Comparison of ENCODE assay signal across 16 cellular contexts in the genomic region with DNA sequence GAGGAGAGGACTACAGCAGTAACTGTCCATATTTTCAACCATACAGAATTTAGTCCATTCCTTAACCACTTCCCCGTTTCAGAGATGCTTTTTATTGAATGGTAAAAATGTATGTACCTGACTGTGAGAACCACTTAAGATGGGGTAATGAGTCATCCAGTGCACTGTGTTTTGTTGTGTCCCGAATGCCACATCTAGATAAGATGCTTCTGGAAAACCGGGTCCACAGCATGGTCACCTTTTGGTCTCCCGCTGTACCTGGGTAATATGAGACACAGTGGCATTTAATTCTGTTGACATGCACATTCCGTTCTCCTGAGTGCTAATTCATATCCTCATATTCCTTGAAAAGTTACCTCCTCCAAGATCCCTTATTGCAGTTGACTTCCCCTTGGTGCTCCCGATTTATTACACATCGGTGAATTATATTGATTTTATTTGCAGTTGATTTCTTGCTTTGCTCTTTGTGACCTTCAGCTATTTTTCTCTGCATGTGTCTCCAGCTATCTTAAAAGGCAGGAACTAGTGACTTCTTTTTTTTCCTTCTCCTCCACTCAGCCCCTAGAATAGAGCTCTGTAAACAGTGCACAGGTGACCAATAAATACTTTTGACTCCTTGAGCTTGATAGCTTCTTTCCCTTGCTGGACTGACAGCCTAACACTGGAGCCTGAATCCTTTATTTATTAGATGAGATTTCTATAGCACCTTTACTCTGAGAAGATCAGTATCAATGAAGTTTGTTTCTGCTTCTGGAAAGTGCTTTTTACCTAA.
"Had no signal": no experiment of that assay in that cellular context is flagged by ENCODE, and none has a peak within 500 bp of the region (broad histone marks: within the 10 kb centered on the region; RNA-seq: fewer than 3 reads in every experiment).

No MANE protein-coding gene starts in this region.

- H3K36me3 ChIP-seq: thyroid gland, uterus had no signal

- H3K9me3 ChIP-seq: mucosa of descending colon, thyroid gland, uterus had no signal

- DNase-seq: activated CD4-positive, alpha-beta T cell treated with anti-CD3 and anti-CD28 coated beads, Interleukin-2, amount 10 ng/mL, durations not matched to agents 24 days and 14 days; activated CD8-positive, alpha-beta memory T cell treated with anti-CD3 and anti-CD28 coated beads, Interleukin-2, amount 50 U/mL, for 4 hours; activated CD8-positive, alpha-beta T cell treated with anti-CD3 and anti-CD28 coated beads, Interleukin-2, amount 10 ng/mL, durations not matched to agents 7 days and 5 days; activated naive CD4-positive, alpha-beta T cell; head of caudate nucleus; immature natural killer cell; left colon; mucosa of descending colon; naive thymus-derived CD4-positive, alpha-beta T cell; retina; stimulated activated CD4-positive, alpha-beta T cell treated with anti-CD3 and anti-CD28 coated beads, Interleukin-2, amount 100 ng/mL, for 48 hours; T-helper 17 cell; uterus had no signal

- H3K27me3 ChIP-seq: thyroid gland, uterus had no signal

- ATAC-seq: activated CD8-positive, alpha-beta T cell treated with anti-CD3 and anti-CD28 coated beads, Interleukin-2, amount 10 ng/mL, durations not matched to agents 7 days and 5 days; left colon; mucosa of descending colon; naive thymus-derived CD4-positive, alpha-beta T cell; stimulated activated memory B cell treated with anti-CD40 and anti-IgM and Interleukin-4, amounts not matched to agents 10 μg/mL and 1 μg/mL and 100 μg/mL, for 72 hours; T-helper 17 cell had no signal

- H3K27ac ChIP-seq: epithelial cell of prostate, uterus had no signal

- H3K4me3 ChIP-seq: mucosa of descending colon, thyroid gland, uterus had no signal

- H3K4me1 ChIP-seq: uterus had no signal
